ENCODE assay signal across 1 cellular context in the genomic region with DNA sequence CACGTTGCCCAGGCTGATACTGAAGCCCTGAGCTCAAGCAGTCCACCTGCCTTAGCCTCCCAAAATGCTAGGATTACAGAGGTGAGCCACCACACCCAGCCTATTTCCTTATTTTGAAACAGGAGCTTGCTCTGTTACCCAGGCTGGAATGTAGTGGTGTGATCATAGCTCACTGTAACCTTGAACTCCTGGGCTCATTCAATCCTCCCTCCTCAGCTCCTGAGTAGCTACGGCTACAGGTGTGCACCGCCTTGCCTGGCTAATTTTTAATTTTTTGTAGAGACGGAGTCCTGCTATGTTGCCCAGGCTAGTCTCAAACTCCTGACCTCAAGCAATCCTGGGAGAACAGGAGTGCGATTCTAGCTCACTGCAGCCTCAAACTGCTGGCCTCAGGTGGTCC.
TF ChIP-seq lines count a peak whose summit lies in the region.

No MANE protein-coding gene starts in this region.

TF ChIP-seq in HepG2, 621 proteins besides CTCF, POLR2A, EP300 and RAD21 (continued from another document and continues in another):
- no peak for TF ChIP-seq ATF2 (CRISPR knock-in tag; IDR thresholded peaks at IDR 0.05)
- TF ChIP-seq, protein P1, sequence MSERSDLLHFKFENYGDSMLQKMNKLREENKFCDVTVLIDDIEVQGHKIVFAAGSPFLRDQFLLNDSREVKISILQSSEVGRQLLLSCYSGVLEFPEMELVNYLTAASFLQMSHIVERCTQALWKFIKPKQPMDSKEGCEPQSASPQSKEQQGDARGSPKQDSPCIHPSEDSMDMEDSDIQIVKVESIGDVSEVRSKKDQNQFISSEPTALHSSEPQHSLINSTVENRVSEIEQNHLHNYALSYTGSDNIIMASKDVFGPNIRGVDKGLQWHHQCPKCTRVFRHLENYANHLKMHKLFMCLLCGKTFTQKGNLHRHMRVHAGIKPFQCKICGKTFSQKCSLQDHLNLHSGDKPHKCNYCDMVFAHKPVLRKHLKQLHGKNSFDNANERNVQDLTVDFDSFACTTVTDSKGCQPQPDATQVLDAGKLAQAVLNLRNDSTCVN (CRISPR knock-in tag; IDR thresholded peaks at IDR 0.05; ENCODE audit: borderline replicate concordance): no peak
- TF ChIP-seq TCF12 (IDR thresholded peaks at IDR 0.05): no peak
- TF ChIP-seq TCF12 (CRISPR knock-in tag; IDR thresholded peaks at IDR 0.05): no peak
- no peak for TF ChIP-seq SRSF1 (optimal IDR thresholded peaks at IDR 0.05; ENCODE audit: low read depth, low read length)
- TF ChIP-seq NBN (conservative IDR thresholded peaks at IDR 0.05): no peak
- TF ChIP-seq ZNF460 (CRISPR knock-in tag; IDR thresholded peaks at IDR 0.05; ENCODE audit: borderline replicate concordance): peak; percentile 72; the same call in 1 of the 2 replicates
- no peak for TF ChIP-seq FOXA3 (CRISPR knock-in tag; IDR thresholded peaks at IDR 0.05)
- TF ChIP-seq, protein P2, sequence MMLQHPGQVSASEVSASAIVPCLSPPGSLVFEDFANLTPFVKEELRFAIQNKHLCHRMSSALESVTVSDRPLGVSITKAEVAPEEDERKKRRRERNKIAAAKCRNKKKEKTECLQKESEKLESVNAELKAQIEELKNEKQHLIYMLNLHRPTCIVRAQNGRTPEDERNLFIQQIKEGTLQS (CRISPR knock-in tag; IDR thresholded peaks at IDR 0.05): no peak
- peak; percentile 76 for TF ChIP-seq TEAD3 (CRISPR knock-in tag; optimal IDR thresholded peaks at IDR 0.05; ENCODE audit: borderline replicate concordance)
- TF ChIP-seq RFX1 (IDR thresholded peaks at IDR 0.05): no peak
- TF ChIP-seq, protein P3, sequence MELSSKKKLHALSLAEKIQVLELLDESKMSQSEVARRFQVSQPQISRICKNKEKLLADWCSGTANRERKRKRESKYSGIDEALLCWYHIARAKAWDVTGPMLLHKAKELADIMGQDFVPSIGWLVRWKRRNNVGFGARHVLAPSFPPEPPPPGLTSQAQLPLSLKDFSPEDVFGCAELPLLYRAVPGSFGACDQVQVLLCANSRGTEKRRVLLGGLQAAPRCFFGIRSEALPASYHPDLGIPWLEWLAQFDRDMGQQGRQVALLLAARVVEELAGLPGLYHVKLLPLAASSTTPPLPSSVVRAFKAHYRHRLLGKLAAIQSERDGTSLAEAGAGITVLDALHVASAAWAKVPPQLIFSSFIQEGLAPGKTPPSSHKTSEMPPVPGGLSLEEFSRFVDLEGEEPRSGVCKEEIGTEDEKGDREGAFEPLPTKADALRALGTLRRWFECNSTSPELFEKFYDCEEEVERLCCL (CRISPR knock-in tag; IDR thresholded peaks at IDR 0.05; ENCODE audit: borderline replicate concordance): no peak
- no peak for TF ChIP-seq MIER2 (CRISPR knock-in tag; IDR thresholded peaks at IDR 0.05)
- TF ChIP-seq, protein P4, sequence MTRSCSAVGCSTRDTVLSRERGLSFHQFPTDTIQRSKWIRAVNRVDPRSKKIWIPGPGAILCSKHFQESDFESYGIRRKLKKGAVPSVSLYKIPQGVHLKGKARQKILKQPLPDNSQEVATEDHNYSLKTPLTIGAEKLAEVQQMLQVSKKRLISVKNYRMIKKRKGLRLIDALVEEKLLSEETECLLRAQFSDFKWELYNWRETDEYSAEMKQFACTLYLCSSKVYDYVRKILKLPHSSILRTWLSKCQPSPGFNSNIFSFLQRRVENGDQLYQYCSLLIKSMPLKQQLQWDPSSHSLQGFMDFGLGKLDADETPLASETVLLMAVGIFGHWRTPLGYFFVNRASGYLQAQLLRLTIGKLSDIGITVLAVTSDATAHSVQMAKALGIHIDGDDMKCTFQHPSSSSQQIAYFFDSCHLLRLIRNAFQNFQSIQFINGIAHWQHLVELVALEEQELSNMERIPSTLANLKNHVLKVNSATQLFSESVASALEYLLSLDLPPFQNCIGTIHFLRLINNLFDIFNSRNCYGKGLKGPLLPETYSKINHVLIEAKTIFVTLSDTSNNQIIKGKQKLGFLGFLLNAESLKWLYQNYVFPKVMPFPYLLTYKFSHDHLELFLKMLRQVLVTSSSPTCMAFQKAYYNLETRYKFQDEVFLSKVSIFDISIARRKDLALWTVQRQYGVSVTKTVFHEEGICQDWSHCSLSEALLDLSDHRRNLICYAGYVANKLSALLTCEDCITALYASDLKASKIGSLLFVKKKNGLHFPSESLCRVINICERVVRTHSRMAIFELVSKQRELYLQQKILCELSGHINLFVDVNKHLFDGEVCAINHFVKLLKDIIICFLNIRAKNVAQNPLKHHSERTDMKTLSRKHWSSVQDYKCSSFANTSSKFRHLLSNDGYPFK (CRISPR knock-in tag; IDR thresholded peaks at IDR 0.05; ENCODE audit: borderline replicate concordance): no peak
- TF ChIP-seq RXRA (CRISPR knock-in tag; IDR thresholded peaks at IDR 0.05): no peak
- no peak for TF ChIP-seq ZNF207 (IDR thresholded peaks at IDR 0.05; ENCODE audit: borderline replicate concordance)
- TF ChIP-seq, protein P5, sequence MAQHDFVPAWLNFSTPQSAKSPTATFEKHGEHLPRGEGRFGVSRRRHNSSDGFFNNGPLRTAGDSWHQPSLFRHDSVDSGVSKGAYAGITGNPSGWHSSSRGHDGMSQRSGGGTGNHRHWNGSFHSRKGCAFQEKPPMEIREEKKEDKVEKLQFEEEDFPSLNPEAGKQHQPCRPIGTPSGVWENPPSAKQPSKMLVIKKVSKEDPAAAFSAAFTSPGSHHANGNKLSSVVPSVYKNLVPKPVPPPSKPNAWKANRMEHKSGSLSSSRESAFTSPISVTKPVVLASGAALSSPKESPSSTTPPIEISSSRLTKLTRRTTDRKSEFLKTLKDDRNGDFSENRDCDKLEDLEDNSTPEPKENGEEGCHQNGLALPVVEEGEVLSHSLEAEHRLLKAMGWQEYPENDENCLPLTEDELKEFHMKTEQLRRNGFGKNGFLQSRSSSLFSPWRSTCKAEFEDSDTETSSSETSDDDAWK (CRISPR knock-in tag; IDR thresholded peaks at IDR 0.05): no peak
- no peak for TF ChIP-seq ZNF431 (CRISPR knock-in tag; IDR thresholded peaks at IDR 0.05; ENCODE audit: borderline replicate concordance, low read depth)
- TF ChIP-seq, protein P6, sequence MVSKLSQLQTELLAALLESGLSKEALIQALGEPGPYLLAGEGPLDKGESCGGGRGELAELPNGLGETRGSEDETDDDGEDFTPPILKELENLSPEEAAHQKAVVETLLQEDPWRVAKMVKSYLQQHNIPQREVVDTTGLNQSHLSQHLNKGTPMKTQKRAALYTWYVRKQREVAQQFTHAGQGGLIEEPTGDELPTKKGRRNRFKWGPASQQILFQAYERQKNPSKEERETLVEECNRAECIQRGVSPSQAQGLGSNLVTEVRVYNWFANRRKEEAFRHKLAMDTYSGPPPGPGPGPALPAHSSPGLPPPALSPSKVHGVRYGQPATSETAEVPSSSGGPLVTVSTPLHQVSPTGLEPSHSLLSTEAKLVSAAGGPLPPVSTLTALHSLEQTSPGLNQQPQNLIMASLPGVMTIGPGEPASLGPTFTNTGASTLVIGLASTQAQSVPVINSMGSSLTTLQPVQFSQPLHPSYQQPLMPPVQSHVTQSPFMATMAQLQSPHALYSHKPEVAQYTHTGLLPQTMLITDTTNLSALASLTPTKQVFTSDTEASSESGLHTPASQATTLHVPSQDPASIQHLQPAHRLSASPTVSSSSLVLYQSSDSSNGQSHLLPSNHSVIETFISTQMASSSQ (IDR thresholded peaks at IDR 0.05; ENCODE audit: low read depth): peak; percentile 40; the same call in 1 of the 2 replicates
- TF ChIP-seq, protein P6 (CRISPR knock-in tag; IDR thresholded peaks at IDR 0.05; ENCODE audit: borderline replicate concordance): no peak
- TF ChIP-seq MXD4 (CRISPR knock-in tag; IDR thresholded peaks at IDR 0.05): no peak
- peak; percentile 19; the same call in 1 of the 2 replicates for TF ChIP-seq NCOA2 (CRISPR knock-in tag; IDR thresholded peaks at IDR 0.05)
- no peak for TF ChIP-seq MBD4 (IDR thresholded peaks at IDR 0.05; ENCODE audit: borderline replicate concordance, low read length)
- no peak for TF ChIP-seq MYPOP (CRISPR knock-in tag; IDR thresholded peaks at IDR 0.05)
- no peak for TF ChIP-seq SOX6 (IDR thresholded peaks at IDR 0.05)
- 0 out of 2 replicates have a peak, but pooled peaks have one; percentile 12 for TF ChIP-seq SOX6 (CRISPR knock-in tag; IDR thresholded peaks at IDR 0.05)
- no peak for TF ChIP-seq ZNF605 (CRISPR knock-in tag; IDR thresholded peaks at IDR 0.05)
- TF ChIP-seq ZNF33A (CRISPR knock-in tag; IDR thresholded peaks at IDR 0.05; ENCODE audit: borderline replicate concordance): no peak
- no peak for TF ChIP-seq ZNF253 (CRISPR knock-in tag; IDR thresholded peaks at IDR 0.05; ENCODE audit: borderline replicate concordance)
- TF ChIP-seq SRF (IDR thresholded peaks at IDR 0.05; ENCODE audit: low read depth, low read length): no peak
- no peak for TF ChIP-seq ZNF17 (CRISPR knock-in tag; IDR thresholded peaks at IDR 0.05)
- TF ChIP-seq, protein P7, sequence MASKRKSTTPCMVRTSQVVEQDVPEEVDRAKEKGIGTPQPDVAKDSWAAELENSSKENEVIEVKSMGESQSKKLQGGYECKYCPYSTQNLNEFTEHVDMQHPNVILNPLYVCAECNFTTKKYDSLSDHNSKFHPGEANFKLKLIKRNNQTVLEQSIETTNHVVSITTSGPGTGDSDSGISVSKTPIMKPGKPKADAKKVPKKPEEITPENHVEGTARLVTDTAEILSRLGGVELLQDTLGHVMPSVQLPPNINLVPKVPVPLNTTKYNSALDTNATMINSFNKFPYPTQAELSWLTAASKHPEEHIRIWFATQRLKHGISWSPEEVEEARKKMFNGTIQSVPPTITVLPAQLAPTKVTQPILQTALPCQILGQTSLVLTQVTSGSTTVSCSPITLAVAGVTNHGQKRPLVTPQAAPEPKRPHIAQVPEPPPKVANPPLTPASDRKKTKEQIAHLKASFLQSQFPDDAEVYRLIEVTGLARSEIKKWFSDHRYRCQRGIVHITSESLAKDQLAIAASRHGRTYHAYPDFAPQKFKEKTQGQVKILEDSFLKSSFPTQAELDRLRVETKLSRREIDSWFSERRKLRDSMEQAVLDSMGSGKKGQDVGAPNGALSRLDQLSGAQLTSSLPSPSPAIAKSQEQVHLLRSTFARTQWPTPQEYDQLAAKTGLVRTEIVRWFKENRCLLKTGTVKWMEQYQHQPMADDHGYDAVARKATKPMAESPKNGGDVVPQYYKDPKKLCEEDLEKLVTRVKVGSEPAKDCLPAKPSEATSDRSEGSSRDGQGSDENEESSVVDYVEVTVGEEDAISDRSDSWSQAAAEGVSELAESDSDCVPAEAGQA (IDR thresholded peaks at IDR 0.05; ENCODE audit: low read depth): no peak
- TF ChIP-seq, protein P7 (CRISPR knock-in tag; IDR thresholded peaks at IDR 0.05; ENCODE audit: borderline replicate concordance): no peak
- no peak for TF ChIP-seq ZNF33B (CRISPR knock-in tag; IDR thresholded peaks at IDR 0.05)
- no peak for TF ChIP-seq ZNF629 (CRISPR knock-in tag; conservative IDR thresholded peaks at IDR 0.05)
- no peak for TF ChIP-seq ARNT (IDR thresholded peaks at IDR 0.05)
- TF ChIP-seq ZNF121 (CRISPR knock-in tag; IDR thresholded peaks at IDR 0.05): peak; percentile 91
- TF ChIP-seq, protein P8, sequence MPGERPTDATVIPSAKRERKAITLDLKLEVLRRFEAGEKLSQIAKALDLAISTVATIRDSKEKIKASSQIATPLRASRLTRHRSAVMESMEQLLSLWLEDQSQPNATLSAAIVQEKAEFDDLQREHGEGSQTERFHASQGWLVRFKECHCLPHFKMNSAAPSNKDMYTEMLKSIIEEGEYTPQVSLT (CRISPR knock-in tag; IDR thresholded peaks at IDR 0.05; ENCODE audit: borderline replicate concordance, low read depth): no peak
- no peak for TF ChIP-seq SNAPC2 (CRISPR knock-in tag; IDR thresholded peaks at IDR 0.05)
- no peak for TF ChIP-seq DNMT1 (CRISPR knock-in tag; IDR thresholded peaks at IDR 0.05)
- no peak for TF ChIP-seq ZNF782 (CRISPR knock-in tag; IDR thresholded peaks at IDR 0.05; ENCODE audit: borderline replicate concordance)
- no peak for TF ChIP-seq ZNF34 (CRISPR knock-in tag; IDR thresholded peaks at IDR 0.05; ENCODE audit: borderline replicate concordance)
- no peak for TF ChIP-seq REXO4 (CRISPR knock-in tag; IDR thresholded peaks at IDR 0.05; ENCODE audit: borderline replicate concordance)
